8 cellular contexts compared by ENCODE assay signal in genomic region chr3:127544151-127544805, GRCh38. TPM values are rescaled to one million over a fixed set of nuclear protein-coding genes. Genes with fewer than 3 reads are reported as not detected.
DNase-seq lines count a peak whose midpoint lies in the region; ATAC-seq, FAIRE-seq and TF ChIP-seq lines count a peak whose summit lies in the region.

No MANE protein-coding gene starts in this region.

- no peaks in the 10 kb centered on the region for H3K36me3 Mint-ChIP-seq in nephron (ENCODE audit: low read depth)

- DNase-seq in A549 (ENCODE audit: low read depth in 1 of 2, low spot score in 1 of 2) (peak; percentile 70 to 86), HuH-7 (ENCODE audit: low spot score) (peak; percentile 95), OCI-M1 (lab: John Stamatoyannopoulos, UW) (peak; percentile 82), activated T-cell treated with anti-CD3 and anti-CD28 coated beads for 48 hours (ENCODE audit: low read depth) (peak; percentile 55), esophagus squamous epithelium (lab: John Stamatoyannopoulos, UW) (no peak)
- DNase-seq in stimulated activated naive CD4-positive, alpha-beta T cell treated with Interleukin-2 at 50 U/mL for 16 hours (lab: John Stamatoyannopoulos, UW), result peak; percentile 61

- FAIRE-seq in A549 (lab: Jason Lieb, UNC), result no peak

- peak overlapping the region; percentile 36 to 54 (median 40) for H3K27ac Mint-ChIP-seq in nephron

- TF ChIP-seq POLR2A in A549 (IDR thresholded peaks at IDR 0.05; ENCODE audit: low read length) (no peak), esophagus squamous epithelium (IDR thresholded peaks at IDR 0.05) (no peak)

- ATAC-seq in A549, result peak; percentile 81 to 89
- ATAC-seq in GM18511 (IDR thresholded peaks at IDR 0.05; ENCODE audit: unreplicated experiment), result peak; percentile 74

- CTCF ChIA-PET in A549 (lab: Yijun Ruan, JAX), result interaction anchor here (0.5 to 9.9 kb wide), 32 partner anchors 8 to 1060 kb away, joined by 3 to 68 read pairs (median 4); no protein-coding TSS in a partner anchor

- intact Hi-C loops in esophagus squamous epithelium (cut with DNase I), result loop anchor here (5.0 to 10.0 kb wide), 2 partner anchors 789 to 862 kb away; no protein-coding TSS in a partner anchor

- H3K9me3 ChIP-seq in A549 (no peaks in the 10 kb centered on the region), esophagus squamous epithelium (no peaks in the 10 kb centered on the region)

- H3K27ac ChIP-seq in A549 (no peak overlapping the region; a peak in 1 of 6 replicates), esophagus squamous epithelium (peak overlapping the region in 1 of 4 donors; percentile 49)

- peak; percentile 66 to 71 for TF ChIP-seq RAD21 in A549 (conservative IDR thresholded peaks at IDR 0.05 in 1 of 2, IDR thresholded peaks at IDR 0.05 in 1 of 2)

- H3K4me2 ChIP-seq in A549, result no peak overlapping the region

- peaks cover 25% of the 10 kb centered on the region for H3K4me1 Mint-ChIP-seq in nephron

- peak; percentile 64 for TF ChIP-seq CTCF in A549 (IDR thresholded peaks at IDR 0.05)
- TF ChIP-seq CTCF in esophagus squamous epithelium (IDR thresholded peaks at IDR 0.05), result peak; percentile 74 to 85 (median 78)
- peak; percentile 68 to 83 (median 75) for TF ChIP-seq CTCF in nephron (IDR thresholded peaks at IDR 0.05; ENCODE audit: unreplicated experiment in 3 of 3)

- peaks cover 7% of the 10 kb centered on the region for H3K27me3 Mint-ChIP-seq in nephron (ENCODE audit: low read depth)

- TF ChIP-seq EP300 in A549 (IDR thresholded peaks at IDR 0.05), result no peak

- H3K27me3 ChIP-seq in esophagus squamous epithelium, result no peaks in the 10 kb centered on the region

- H3K4me3 ChIP-seq in A549 (no peak overlapping the region), esophagus squamous epithelium (no peak overlapping the region)

- H3K9me3 Mint-ChIP-seq in nephron, result no peaks in the 10 kb centered on the region

- POLR2A ChIA-PET in A549 (lab: Yijun Ruan, JAX), result no interaction called here

- H3K36me3 ChIP-seq in esophagus squamous epithelium, result no peaks in the 10 kb centered on the region

- H3K4me1 ChIP-seq in A549 (peaks cover 7% of the 10 kb centered on the region; the same call in 1 of the 3 replicates), esophagus squamous epithelium (peaks cover 9 to 21% (median 12%) of the 10 kb centered on the region in 3 donors)

- 30% methylated on average over 1 of the region's 11 CpGs for WGBS in A549 (ENCODE audit: missing lambda C conversion rate)
- WGBS in esophagus squamous epithelium, 2 donors, result 10 to 100% methylated on average over 2 to 3 of the region's 11 CpGs

- no peak overlapping the region for H3K4me3 Mint-ChIP-seq in nephron

TF ChIP-seq in A549, 52 proteins besides CTCF, POLR2A, EP300 and RAD21:
- TF ChIP-seq SMC3 (IDR thresholded peaks at IDR 0.05) (peak; percentile 65), MAX (IDR thresholded peaks at IDR 0.05) (0 out of 2 replicates have a peak, but pooled peaks have one; percentile 24), KDM1A (IDR thresholded peaks at IDR 0.05; ENCODE audit: low read depth) (no peak), MAFK (IDR thresholded peaks at IDR 0.05; ENCODE audit: partially characterized antibody) (no peak), CBX8 (IDR thresholded peaks at IDR 0.05) (no peak), MYC (IDR thresholded peaks at IDR 0.05; ENCODE audit: borderline replicate concordance, low read length) (no peak)

RNA-seq across cellular contexts. Expression of gene TPRA1, which starts 46.3 kb away (rescaled TPM):
- polyA plus RNA-seq in A549 (2011; rRNA removed) (13.5 and 17.5 TPM in 2 replicates), A549 (2017; fragmentation: RNase III; extraction: RNeasy Plus Mini Kit Qiagen cat#74134 plus additional on column Dnase treatment) (15.3 to 21.0 TPM (median 19.5 TPM) in 3 replicates)
- 29.8 and 44.2 TPM in 2 replicates for polyA plus RNA-seq in A549 (2012; cell fraction: cytosol; rRNA removed)
- polyA plus RNA-seq in A549 (2012; cell fraction: nucleus; rRNA removed), result 65.6 and 66.2 TPM in 2 replicates
- 21.4 TPM in 2 replicates for polyA minus RNA-seq in A549 (2011; rRNA and poly(A)+ RNA removed)
- total RNA-seq in esophagus squamous epithelium, result 10 to 100 TPM; 19.2 to 25.7 (median 21.0) TPM

RNA-seq across cellular contexts. Expression of gene MCM2, which starts 53.9 kb away (rescaled TPM):
- polyA plus RNA-seq in A549 (2011; rRNA removed) (38.7 and 40.5 TPM in 2 replicates), A549 (2017; fragmentation: RNase III; extraction: RNeasy Plus Mini Kit Qiagen cat#74134 plus additional on column Dnase treatment) (60.2 to 65.7 TPM (median 64.5 TPM) in 3 replicates)
- polyA plus RNA-seq in A549 (2012; cell fraction: cytosol; rRNA removed), result 85.9 and 103 TPM in 2 replicates
- polyA plus RNA-seq in A549 (2012; cell fraction: nucleus; rRNA removed), result 175 and 192 TPM in 2 replicates
- 79.0 and 89.3 TPM in 2 replicates for polyA minus RNA-seq in A549 (2011; rRNA and poly(A)+ RNA removed)
- 10 to 100 TPM; 10.3 to 40.4 (median 30.5) TPM for total RNA-seq in esophagus squamous epithelium
